28 cellular contexts compared by ENCODE assay signal in the genomic region with DNA sequence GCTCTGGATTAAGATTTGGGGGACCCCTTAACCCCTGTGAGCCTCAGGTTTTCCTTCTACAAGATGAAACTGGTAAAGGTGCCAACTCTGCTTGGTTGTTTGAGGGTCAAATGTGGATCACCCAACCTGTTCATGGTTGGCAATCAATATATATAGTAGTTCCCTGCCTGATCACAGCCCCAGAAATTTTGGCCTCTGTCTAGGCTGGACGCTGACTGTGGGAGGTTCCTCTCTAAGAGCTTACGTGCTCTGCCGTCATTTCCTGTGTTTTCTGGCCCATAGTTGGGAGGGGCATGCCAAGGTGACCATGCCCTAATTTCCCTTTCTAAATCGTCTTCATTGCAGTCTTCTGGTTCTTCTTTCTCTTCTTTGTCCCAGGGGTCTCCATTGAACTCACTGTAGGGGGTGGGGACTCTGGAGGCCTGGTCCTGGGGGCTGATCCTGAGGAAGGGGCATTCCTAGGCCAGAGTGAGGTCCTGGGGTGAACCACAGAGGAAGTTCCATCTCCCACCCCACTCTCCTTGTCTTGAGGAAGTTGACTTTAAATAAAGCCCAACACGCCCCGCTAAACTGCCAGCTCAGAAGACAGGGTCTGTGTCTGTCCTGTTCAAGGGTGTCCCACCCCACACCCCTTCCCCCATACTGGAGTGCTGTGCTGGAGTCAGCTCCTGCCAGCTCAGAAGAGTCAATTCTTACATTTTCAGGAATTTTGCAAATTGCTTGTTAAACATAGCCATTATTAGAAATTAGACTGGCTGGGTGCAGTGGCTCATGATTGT.
DNase-seq lines count a peak whose midpoint lies in the region; ATAC-seq and TF ChIP-seq lines count a peak whose summit lies in the region.
"Had no signal": no experiment of that assay in that cellular context is flagged by ENCODE, and none has a peak within 500 bp of the region (broad histone marks: within the 10 kb centered on the region; RNA-seq: fewer than 3 reads in every experiment).

No MANE protein-coding gene starts in this region.

- peaks cover 21% of the 10 kb centered on the region for H3K4me1 Mint-ChIP-seq in endodermal cell
- H3K4me1 Mint-ChIP-seq: activated CD4-positive, alpha-beta T cell treated with anti-CD3 and anti-CD28 coated beads, Interleukin-2, amount 10 ng/mL, durations not matched to agents 7 days and 5 days; naive thymus-derived CD8-positive, alpha-beta T cell had no signal

- peak overlapping the region; percentile 24 for H2AFZ ChIP-seq in neuronal stem cell (ENCODE audit: low read length)

- peaks cover 2% of the 10 kb centered on the region for H3K27me3 Mint-ChIP-seq in endodermal cell (ENCODE audit: insufficient read depth)
- H3K27me3 Mint-ChIP-seq: naive thymus-derived CD8-positive, alpha-beta T cell had no signal

- intact Hi-C loops in cardiac septum (cut with DNase I): no loop called here
- intact Hi-C loops in heart left ventricle (cut with DNase I): loop anchor here in 1 of 10 donors (5.0 kb wide), 1 partner anchor 335 kb away; no protein-coding TSS in a partner anchor

- no peak overlapping the region for H2BK5ac ChIP-seq in neuronal stem cell (ENCODE audit: low read length)

- no peaks in the 10 kb centered on the region for H3K79me1 ChIP-seq in neuronal stem cell (ENCODE audit: low read depth, low read length)

- H3K23ac ChIP-seq in neuronal stem cell (ENCODE audit: low read depth, low read length, poor library complexity): no peak overlapping the region

- H3K27ac Mint-ChIP-seq in endodermal cell: no peak overlapping the region
- H3K27ac Mint-ChIP-seq: activated CD4-positive, alpha-beta T cell treated with anti-CD3 and anti-CD28 coated beads, Interleukin-2, amount 10 ng/mL, durations not matched to agents 7 days and 5 days; naive thymus-derived CD8-positive, alpha-beta T cell; T-helper 2 cell treated with Interferon-gamma antibody and Interleukin-4, amounts not matched to agents 5 μg/mL and 100 μg/mL, for 36 hours had no signal

- no peak overlapping the region for H2AK5ac ChIP-seq in neuronal stem cell (ENCODE audit: low read depth, low read length)

- H3K4me3 ChIP-seq in heart left ventricle (no peak overlapping the region), endodermal cell (ENCODE audit: low read length) (no peak overlapping the region), neuronal stem cell (ENCODE audit: low read length in 2 of 2) (no peak overlapping the region), Peyer's patch (no peak overlapping the region)
- H3K4me3 ChIP-seq: body of pancreas, GM12878, heart right ventricle, pancreas, right lobe of liver, thyroid gland had no signal

- TF ChIP-seq CTCF in heart left ventricle (IDR thresholded peaks at IDR 0.05): no peak
- no peak for TF ChIP-seq CTCF in endodermal cell (conservative IDR thresholded peaks at IDR 0.05)
- no peak for TF ChIP-seq CTCF in Peyer's patch (IDR thresholded peaks at IDR 0.05)

- H3K4me1 ChIP-seq in heart left ventricle (no peaks in the 10 kb centered on the region), endodermal cell (ENCODE audit: control insufficient read depth, insufficient read depth, low read length) (no peaks in the 10 kb centered on the region), neuronal stem cell (ENCODE audit: control insufficient read depth in 2 of 2, insufficient read depth in 1 of 2, low read depth in 1 of 2, low read length in 2 of 2) (no peaks in the 10 kb centered on the region), Peyer's patch (no peaks in the 10 kb centered on the region)
- H3K4me1 ChIP-seq: heart right ventricle, right lobe of liver, thyroid gland had no signal

- H3K9ac ChIP-seq in endodermal cell (ENCODE audit: extremely low read depth, low read length, poor library complexity, severe bottlenecking) (no peak overlapping the region), neuronal stem cell (ENCODE audit: low read depth, low read length, poor library complexity) (no peak overlapping the region)
- H3K9ac ChIP-seq: SK-N-SH had no signal

- no peak overlapping the region for H3K4ac ChIP-seq in neuronal stem cell (ENCODE audit: low read length)

- H3K4me3 Mint-ChIP-seq in endodermal cell: no peak overlapping the region
- H3K4me3 Mint-ChIP-seq: activated CD4-positive, alpha-beta T cell treated with anti-CD3 and anti-CD28 coated beads, Interleukin-2, amount 10 ng/mL, durations not matched to agents 7 days and 5 days; naive thymus-derived CD8-positive, alpha-beta T cell; T-helper 2 cell treated with Interferon-gamma antibody and Interleukin-4, amounts not matched to agents 5 μg/mL and 100 μg/mL, for 36 hours had no signal

- no peak overlapping the region for H3K4me2 ChIP-seq in neuronal stem cell (ENCODE audit: insufficient read depth, low read length, poor library complexity, severe bottlenecking)
- H3K4me2 ChIP-seq: SK-N-SH had no signal

- no peak overlapping the region for H4K8ac ChIP-seq in neuronal stem cell (ENCODE audit: low read depth, low read length)

- DNase-seq in cardiac septum (ENCODE audit: low spot score): peak; percentile 31
- DNase-seq in heart left ventricle: no peak
- DNase-seq in endodermal cell: peak; percentile 22
- no peak for DNase-seq in neuronal stem cell (ENCODE audit: low spot score)
- DNase-seq in OCI-M1 (lab: John Stamatoyannopoulos, UW): no peak
- no peak for DNase-seq in D341Med (ENCODE audit: low spot score)
- DNase-seq in Peyer's patch: no peak
- DNase-seq in GM19238 (ENCODE audit: insufficient read length, low spot score): no peak
- DNase-seq: activated CD4-positive, alpha-beta T cell treated with anti-CD3 and anti-CD28 coated beads, Interleukin-2, amount 10 ng/mL, durations not matched to agents 7 days and 5 days; AML-193; DMS79 treated with DMSO at 0.1 percent for 48 hours; effector CD4-positive, alpha-beta T cell; heart right ventricle; NCI-H1092 treated with DMSO at 0.1 percent for 48 hours; NCI-H2029 treated with DMSO at 0.1 percent for 48 hours; NCI-H2227 treated with DMSO at 0.1 percent for 48 hours; NCI-H69; right lobe of liver; SK-N-SH; stimulated activated naive CD8-positive, alpha-beta T cell treated with anti-CD3 and anti-CD28 coated beads, Interleukin-15, Interleukin-2, amounts not matched to agents 100 U/mL and 50 U/mL, for 24 hours; thyroid gland; WERI-Rb-1 had no signal

- ATAC-seq in heart left ventricle: no peak
- ATAC-seq: body of pancreas; GM12878; left lobe of liver; naive thymus-derived CD8-positive, alpha-beta T cell; pancreas; stimulated activated naive CD8-positive, alpha-beta T cell treated with anti-CD3 and anti-CD28 coated beads, Interleukin-15, Interleukin-2, amounts not matched to agents 100 U/mL and 50 U/mL, for 24 hours had no signal

- H3K27me3 ChIP-seq in heart left ventricle (no peaks in the 10 kb centered on the region), endodermal cell (ENCODE audit: control insufficient read depth, insufficient read depth, low read length, poor library complexity, severe bottlenecking) (no peaks in the 10 kb centered on the region), neuronal stem cell (ENCODE audit: control insufficient read depth in 3 of 3, insufficient read depth in 3 of 3, low read depth in 1 of 3, low read length in 3 of 3) (no peaks in the 10 kb centered on the region), Peyer's patch (no peaks in the 10 kb centered on the region)
- H3K27me3 ChIP-seq: body of pancreas, heart right ventricle, pancreas, right lobe of liver, thyroid gland had no signal

- H3K36me3 ChIP-seq in heart left ventricle: no peaks in the 10 kb centered on the region
- no peaks in the 10 kb centered on the region for H3K36me3 ChIP-seq in endodermal cell (ENCODE audit: control insufficient read depth, insufficient read depth, low read length)
- H3K36me3 ChIP-seq in neuronal stem cell (replicated peaks in 1 of 2; ENCODE audit: control insufficient read depth in 2 of 2, insufficient read depth in 2 of 2, low read length in 2 of 2): no peaks in the 10 kb centered on the region
- no peaks in the 10 kb centered on the region for H3K36me3 ChIP-seq in Peyer's patch
- H3K36me3 ChIP-seq: heart right ventricle, pancreas, right lobe of liver, thyroid gland, WERI-Rb-1 had no signal

- no peak overlapping the region for H2BK15ac ChIP-seq in neuronal stem cell (ENCODE audit: low read length)

- H2BK120ac ChIP-seq in neuronal stem cell (ENCODE audit: low read depth, low read length): no peak overlapping the region

- 43 to 67% (median 53%) methylated on average over 6 of the region's 6 CpGs for WGBS in heart left ventricle, 4 donors
- 95 to 100% methylated on average over 3 to 6 of the region's 6 CpGs for WGBS in endodermal cell (ENCODE audit: insufficient coverage in 1 of 2, insufficient read length in 1 of 2), 2 experiments
- no CpG with 5 or more reads among the region's 6 CpGs for WGBS in neuronal stem cell (ENCODE audit: extremely low coverage in 2 of 2, insufficient read length in 2 of 2, insufficient replicate concordance in 1 of 2), 2 donors

- no peaks in the 10 kb centered on the region for H3K36me3 Mint-ChIP-seq in endodermal cell (ENCODE audit: low read depth)

- H4K91ac ChIP-seq in neuronal stem cell (ENCODE audit: low read depth, low read length, poor library complexity): no peak overlapping the region

- peaks cover 22% of the 10 kb centered on the region for H3K9me3 Mint-ChIP-seq in endodermal cell
- H3K9me3 Mint-ChIP-seq: T-helper 2 cell treated with Interferon-gamma antibody and Interleukin-4, amounts not matched to agents 5 μg/mL and 100 μg/mL, for 36 hours had no signal

- no peak overlapping the region for H3K27ac ChIP-seq in heart left ventricle
- H3K27ac ChIP-seq in endodermal cell (ENCODE audit: low read depth, low read length): no peak overlapping the region
- no peak overlapping the region for H3K27ac ChIP-seq in neuronal stem cell (replicated peaks; ENCODE audit: low read length)
- H3K27ac ChIP-seq in Peyer's patch: no peak overlapping the region
- H3K27ac ChIP-seq: body of pancreas, heart right ventricle, right lobe of liver, thyroid gland, WERI-Rb-1 had no signal

- H3K14ac ChIP-seq in neuronal stem cell (ENCODE audit: low read length): no peak overlapping the region

- no peak for TF ChIP-seq POLR2A in heart left ventricle (IDR thresholded peaks at IDR 0.05)
- no peak for TF ChIP-seq POLR2A in Peyer's patch (IDR thresholded peaks at IDR 0.05)

- H3K9me3 ChIP-seq in heart left ventricle (peaks cover 0 to 9% (median 0%) of the 10 kb centered on the region in 12 donors), endodermal cell (ENCODE audit: control insufficient read depth, low read length) (peaks cover 10% of the 10 kb centered on the region), neuronal stem cell (replicated peaks in 1 of 2; ENCODE audit: control insufficient read depth in 2 of 2, insufficient read depth in 1 of 2, low read depth in 1 of 2, low read length in 2 of 2) (peaks cover 2 to 19% of the 10 kb centered on the region in 2 donors), Peyer's patch (no peaks in the 10 kb centered on the region)
- H3K9me3 ChIP-seq: body of pancreas, pancreas, right lobe of liver, SK-N-SH, thyroid gland had no signal

- H2BK12ac ChIP-seq in neuronal stem cell (ENCODE audit: low read length): no peak overlapping the region

- H3K18ac ChIP-seq in neuronal stem cell (ENCODE audit: low read length): no peak overlapping the region

Comparison
In these comparisons a context has a peak if more than half of its experiments do, and no peak if none do; other contexts are left out.
1. DNase-seq: peak in cardiac septum (single experiment) and endodermal cell (single experiment); none in heart left ventricle (0 of 5), neuronal stem cell (single experiment), OCI-M1 (single experiment), D341Med (single experiment), Peyer's patch (0 of 3) and GM19238 (single experiment).